8 cellular contexts compared by ENCODE assay signal in genomic region chrX:153946910-153947769, GRCh38.
DNase-seq lines count a peak whose midpoint lies in the region; TF ChIP-seq lines count a peak whose summit lies in the region.

No MANE protein-coding gene starts in this region.

- no peaks in the 10 kb centered on the region for H3K9me3 ChIP-seq in HEK293 (ENCODE audit: control insufficient read depth, insufficient read depth, low read depth, low read length)

- H3K27ac ChIP-seq in HEK293 (ENCODE audit: extremely low read depth, low read depth, low read length): no peak overlapping the region

- no peaks in the 10 kb centered on the region for H3K27me3 Mint-ChIP-seq in activated naive CD4-positive, alpha-beta T cell treated with anti-CD3 and anti-CD28 coated beads, Interleukin-2, amount 50 U/mL, for 24 hours

- no peaks in the 10 kb centered on the region for H3K9me3 Mint-ChIP-seq in activated naive CD4-positive, alpha-beta T cell treated with anti-CD3 and anti-CD28 coated beads, Interleukin-2, amount 50 U/mL, for 24 hours

- intact Hi-C loops in posterior cingulate gyrus (cut with DNase I): loop anchor here (1.0 kb wide), 1 partner anchor 183 kb away; the partner anchor contains the start of gene PLXNB3

- peaks cover 3% of the 10 kb centered on the region for H3K36me3 Mint-ChIP-seq in activated naive CD4-positive, alpha-beta T cell treated with anti-CD3 and anti-CD28 coated beads, Interleukin-2, amount 50 U/mL, for 24 hours

- H3K4me3 ChIP-seq in HEK293 (ENCODE audit: low read depth, low read length): no peak overlapping the region

- DNase-seq in EL: peak; percentile 76
- peak; percentile 27 for DNase-seq in NCI-H1092 (lab: John Stamatoyannopoulos, UW)
- peak; percentile 21 for DNase-seq in SKM-1 (lab: John Stamatoyannopoulos, UW; ENCODE audit: unreplicated experiment)
- DNase-seq in globus pallidus (ENCODE audit: low spot score): peak; percentile 68
- DNase-seq in posterior cingulate gyrus: peak in 9 of 10 donors; percentile 34 to 96 (median 62)
- no peak for DNase-seq in middle frontal gyrus (ENCODE audit: extremely low spot score, low spot score)

- POLR2A ChIA-PET in HEK293 (lab: Yijun Ruan, JAX): interaction anchor here (0.6 to 5.2 kb wide), 9 partner anchors 13 to 459 kb away, joined by 3 to 38 read pairs (median 8); partner anchors contain the start of genes ARHGAP4, HCFC1, NAA10 and TMEM187

- CTCF ChIA-PET in HEK293 (lab: Yijun Ruan, JAX): interaction anchor here (0.5 to 10.9 kb wide), 39 partner anchors 9 to 1814 kb away, joined by 3 to 267 read pairs (median 3); partner anchors contain the start of genes ARHGAP4, HCFC1, NAA10 and PLXNB3

- peaks cover 16% of the 10 kb centered on the region for H3K4me1 Mint-ChIP-seq in activated naive CD4-positive, alpha-beta T cell treated with anti-CD3 and anti-CD28 coated beads, Interleukin-2, amount 50 U/mL, for 24 hours

- peak; percentile 96 for TF ChIP-seq CTCF in HEK293 (tag by site-specific recombination; IDR thresholded peaks at IDR 0.05)

- H3K27ac Mint-ChIP-seq in activated naive CD4-positive, alpha-beta T cell treated with anti-CD3 and anti-CD28 coated beads, Interleukin-2, amount 50 U/mL, for 24 hours: peak overlapping the region; percentile 82

- no peaks in the 10 kb centered on the region; the same call in 1 of the 2 replicates for H3K4me1 ChIP-seq in HEK293 (ENCODE audit: control insufficient read depth, insufficient read depth, low read length)

- H3K4me3 Mint-ChIP-seq in activated naive CD4-positive, alpha-beta T cell treated with anti-CD3 and anti-CD28 coated beads, Interleukin-2, amount 50 U/mL, for 24 hours: peak overlapping the region; percentile 59

- H3K36me3 ChIP-seq in HEK293 (ENCODE audit: control insufficient read depth in 2 of 2, insufficient read depth in 1 of 2, low read length in 2 of 2): peaks cover 23 to 45% of the 10 kb centered on the region in 2 experiments

TF ChIP-seq in HEK293, 187 proteins besides CTCF, POLR2A, EP300 and RAD21:
- TF ChIP-seq EGR2 (tag by site-specific recombination; IDR thresholded peaks at IDR 0.05; ENCODE audit: low read depth) (0 out of 2 replicates have a peak, but pooled peaks have one; percentile 6), GLI2 (tag by site-specific recombination; IDR thresholded peaks at IDR 0.05; ENCODE audit: borderline replicate concordance, low read depth) (no peak), ZBTB8A (tag by site-specific recombination; IDR thresholded peaks at IDR 0.05) (0 out of 2 replicates have a peak, but pooled peaks have one; percentile 14), ZNF2 (tag by site-specific recombination; IDR thresholded peaks at IDR 0.05) (peak; percentile 30; the same call in 1 of the 2 replicates), ZXDB (tag by site-specific recombination; IDR thresholded peaks at IDR 0.05) (0 out of 2 replicates have a peak, but pooled peaks have one; percentile 18), ZNF677 (tag by site-specific recombination; IDR thresholded peaks at IDR 0.05) (no peak), INSM2 (tag by site-specific recombination; IDR thresholded peaks at IDR 0.05) (peak; percentile 28; the same call in 1 of the 2 replicates), ZEB2 (tag by site-specific recombination; IDR thresholded peaks at IDR 0.05) (peak; percentile 53), ZBTB17 (tag by site-specific recombination; IDR thresholded peaks at IDR 0.05) (peak; percentile 43; the same call in 1 of the 2 replicates), ZSCAN16 (tag by site-specific recombination; IDR thresholded peaks at IDR 0.05) (no peak), ZSCAN5A (tag by site-specific recombination; IDR thresholded peaks at IDR 0.05) (no peak), ZBTB11 (tag by site-specific recombination; conservative IDR thresholded peaks at IDR 0.05; ENCODE audit: low read depth) (0 out of 2 replicates have a peak, but pooled peaks have one; percentile 13), KLF8 (tag by site-specific recombination; IDR thresholded peaks at IDR 0.05) (0 out of 2 replicates have a peak, but pooled peaks have one; percentile 31), ZNF654 (tag by site-specific recombination; IDR thresholded peaks at IDR 0.05; ENCODE audit: low read depth) (peak; percentile 89), ZNF629 (tag by site-specific recombination; IDR thresholded peaks at IDR 0.05) (peak; percentile 50), ZNF76 (tag by site-specific recombination; IDR thresholded peaks at IDR 0.05; ENCODE audit: borderline replicate concordance, low read depth) (peak; percentile 93), ZSCAN30 (tag by site-specific recombination; IDR thresholded peaks at IDR 0.05) (peak; percentile 74; the same call in 1 of the 2 replicates)
TF ChIP-seq in HEK293: peak in this region for 13.
